In genomic region chr5:42889311-42889933, GRCh38 we compare ENCODE assay signal across 8 cellular contexts.
DNase-seq lines count a peak whose midpoint lies in the region; ATAC-seq and TF ChIP-seq lines count a peak whose summit lies in the region.

No MANE protein-coding gene starts in this region.

- ATAC-seq in GM18508 (IDR thresholded peaks at IDR 0.05; ENCODE audit: insufficient read depth, unreplicated experiment) (peak; percentile 79), HG02943 (IDR thresholded peaks at IDR 0.05; ENCODE audit: low read depth, unreplicated experiment) (peak; percentile 84)

- no peaks in the 10 kb centered on the region for H3K79me2 ChIP-seq in smooth muscle cell (ENCODE audit: low read depth)

- H3K9me3 ChIP-seq in smooth muscle cell (replicated peaks; ENCODE audit: low read depth), result no peaks in the 10 kb centered on the region

- no peaks in the 10 kb centered on the region for H3K4me1 ChIP-seq in smooth muscle cell (ENCODE audit: low read depth)

- H3K4me1 Mint-ChIP-seq in T-helper 2 cell treated with Interferon-gamma antibody and Interleukin-4, amounts not matched to agents 5 μg/mL and 100 μg/mL, for 36 hours (ENCODE audit: low read depth), result no peaks in the 10 kb centered on the region

- H3F3A ChIP-seq in smooth muscle cell (ENCODE audit: low read depth), result no peaks in the 10 kb centered on the region

- DNase-seq in AG04449 (ENCODE audit: low read depth, low spot score), result no peak
- DNase-seq in NCI-H1694 treated with DMSO at 0.1 percent for 48 hours (lab: John Stamatoyannopoulos, UW), result peak; percentile 67
- DNase-seq in T-helper 2 cell treated with Interferon-gamma antibody and Interleukin-4, amounts not matched to agents 5 μg/mL and 100 μg/mL, for 36 hours (ENCODE audit: low spot score), result peak; percentile 38
- DNase-seq in astrocyte of the spinal cord (ENCODE audit: low read depth, low spot score), result peak; percentile 70
- peak; percentile 79 to 81 for DNase-seq in hippocampal formation (lab: John Stamatoyannopoulos, UW)
- DNase-seq in smooth muscle cell (lab: John Stamatoyannopoulos, UW; ENCODE audit: unreplicated experiment), result no peak

- no peak overlapping the region for H3K4me3 Mint-ChIP-seq in T-helper 2 cell treated with Interferon-gamma antibody and Interleukin-4, amounts not matched to agents 5 μg/mL and 100 μg/mL, for 36 hours

- no peak overlapping the region for H3K4me3 ChIP-seq in AG04449 (ENCODE audit: low read depth, low read length)
- H3K4me3 ChIP-seq in astrocyte of the spinal cord (ENCODE audit: low read depth, low read length), result no peak overlapping the region
- H3K4me3 ChIP-seq in smooth muscle cell, result no peak overlapping the region

- no peaks in the 10 kb centered on the region for H3K36me3 ChIP-seq in smooth muscle cell (ENCODE audit: low read depth)

- 26% methylated on average over 4 of the region's 4 CpGs for WGBS in smooth muscle cell (ENCODE audit: low lambda C conversion rate)

- CTCF ChIA-PET in AG04449 (lab: Yijun Ruan, JAX), result interaction anchor here (0.6 to 4.3 kb wide), 22 partner anchors 8 to 1036 kb away, joined by 3 to 24 read pairs (median 4); no protein-coding TSS in a partner anchor

- no peak overlapping the region for H2AFZ ChIP-seq in smooth muscle cell (ENCODE audit: low read depth)

- no peaks in the 10 kb centered on the region for H4K20me1 ChIP-seq in smooth muscle cell (ENCODE audit: low read depth)

- TF ChIP-seq CTCF in AG04449 (IDR thresholded peaks at IDR 0.05; ENCODE audit: insufficient read depth, low read length, missing control alignments), result peak; percentile 84
- TF ChIP-seq CTCF in astrocyte of the spinal cord (IDR thresholded peaks at IDR 0.05; ENCODE audit: low read depth, low read length), result peak; percentile 84
- peak; percentile 89 for TF ChIP-seq CTCF in smooth muscle cell (IDR thresholded peaks at IDR 0.05; ENCODE audit: borderline replicate concordance, insufficient read depth, poor library complexity, severe bottlenecking)

- POLR2A ChIA-PET in AG04449 (lab: Yijun Ruan, JAX), result no interaction called here

- H3K27me3 ChIP-seq in smooth muscle cell (ENCODE audit: low read depth), result no peaks in the 10 kb centered on the region

- no peak overlapping the region for H3K27ac Mint-ChIP-seq in T-helper 2 cell treated with Interferon-gamma antibody and Interleukin-4, amounts not matched to agents 5 μg/mL and 100 μg/mL, for 36 hours

- H3K9me3 Mint-ChIP-seq in T-helper 2 cell treated with Interferon-gamma antibody and Interleukin-4, amounts not matched to agents 5 μg/mL and 100 μg/mL, for 36 hours, result no peaks in the 10 kb centered on the region

- no peak overlapping the region for H3K9ac ChIP-seq in smooth muscle cell (ENCODE audit: low read depth)

- in situ Hi-C loops in astrocyte of the spinal cord (cut with HindIII; ENCODE audit: low sequenced_read_pairs), result no loop called here

- no peak overlapping the region for H3K27ac ChIP-seq in smooth muscle cell (ENCODE audit: low read depth)

- no peaks in the 10 kb centered on the region for H3K36me3 Mint-ChIP-seq in T-helper 2 cell treated with Interferon-gamma antibody and Interleukin-4, amounts not matched to agents 5 μg/mL and 100 μg/mL, for 36 hours (ENCODE audit: low read depth)

- H3K4me2 ChIP-seq in smooth muscle cell, result no peak overlapping the region

- H3K27me3 Mint-ChIP-seq in T-helper 2 cell treated with Interferon-gamma antibody and Interleukin-4, amounts not matched to agents 5 μg/mL and 100 μg/mL, for 36 hours (ENCODE audit: low read depth), result peaks cover 28% of the 10 kb centered on the region

Comparison
In these comparisons a context has a peak if more than half of its experiments do, and no peak if none do; other contexts are left out.
1. DNase-seq: peak in NCI-H1694 treated with DMSO at 0.1 percent for 48 hours (single experiment), T-helper 2 cell treated with Interferon-gamma antibody and Interleukin-4, amounts not matched to agents 5 μg/mL and 100 μg/mL, for 36 hours (single experiment), astrocyte of the spinal cord (single experiment) and hippocampal formation (2 of 2); none in AG04449 (single experiment) and smooth muscle cell (single experiment).
2. Peak in every context shown above with its lines, with median percentiles within 50 percentile points of each other: CTCF ChIP-seq.